In the genomic region with DNA sequence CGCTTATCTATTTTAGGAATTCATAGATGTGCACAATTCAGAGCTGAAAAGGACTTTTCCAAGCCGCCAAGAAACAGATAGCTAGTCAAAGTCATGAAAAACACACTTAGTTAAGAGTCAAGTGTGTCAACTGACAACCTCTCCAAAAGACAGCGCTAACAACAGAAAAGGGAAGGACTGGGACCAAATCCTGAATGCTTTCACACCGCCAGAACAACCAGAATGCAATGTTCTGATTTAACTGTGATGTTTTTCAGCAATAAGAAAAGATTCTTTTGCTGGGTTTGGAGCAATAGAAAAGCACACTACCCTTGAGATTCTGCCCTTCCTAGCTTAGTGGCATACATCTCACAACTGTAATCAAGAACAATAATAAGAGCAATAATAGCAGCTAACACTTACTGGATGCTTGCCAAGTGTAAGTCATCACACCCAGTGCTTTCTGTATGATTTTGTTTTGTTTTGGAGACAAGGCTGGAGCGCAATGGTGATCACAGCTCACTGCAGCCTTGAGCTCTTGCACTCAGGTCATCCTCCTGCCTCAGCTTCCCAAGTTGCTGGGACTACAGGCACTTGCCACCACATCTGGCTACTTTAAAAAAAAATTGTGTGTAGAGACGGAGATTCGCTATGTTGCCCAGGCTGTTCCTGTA, we compare ENCODE assay signal across 1 cellular context.
TF ChIP-seq lines count a peak whose summit lies in the region.

No MANE protein-coding gene starts in this region.

TF ChIP-seq in K562, 482 proteins besides CTCF, POLR2A, EP300 and RAD21 (continued from another document):
- TF ChIP-seq, protein P1, sequence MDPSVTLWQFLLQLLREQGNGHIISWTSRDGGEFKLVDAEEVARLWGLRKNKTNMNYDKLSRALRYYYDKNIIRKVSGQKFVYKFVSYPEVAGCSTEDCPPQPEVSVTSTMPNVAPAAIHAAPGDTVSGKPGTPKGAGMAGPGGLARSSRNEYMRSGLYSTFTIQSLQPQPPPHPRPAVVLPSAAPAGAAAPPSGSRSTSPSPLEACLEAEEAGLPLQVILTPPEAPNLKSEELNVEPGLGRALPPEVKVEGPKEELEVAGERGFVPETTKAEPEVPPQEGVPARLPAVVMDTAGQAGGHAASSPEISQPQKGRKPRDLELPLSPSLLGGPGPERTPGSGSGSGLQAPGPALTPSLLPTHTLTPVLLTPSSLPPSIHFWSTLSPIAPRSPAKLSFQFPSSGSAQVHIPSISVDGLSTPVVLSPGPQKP (CRISPR knock-in tag; IDR thresholded peaks at IDR 0.05) = no peak
- no peak for TF ChIP-seq GTF2A2 (tag; IDR thresholded peaks at IDR 0.05)
TF ChIP-seq in K562: peak in this region for 1.
